ENCODE assay signal across 1 cellular context in the genomic region with DNA sequence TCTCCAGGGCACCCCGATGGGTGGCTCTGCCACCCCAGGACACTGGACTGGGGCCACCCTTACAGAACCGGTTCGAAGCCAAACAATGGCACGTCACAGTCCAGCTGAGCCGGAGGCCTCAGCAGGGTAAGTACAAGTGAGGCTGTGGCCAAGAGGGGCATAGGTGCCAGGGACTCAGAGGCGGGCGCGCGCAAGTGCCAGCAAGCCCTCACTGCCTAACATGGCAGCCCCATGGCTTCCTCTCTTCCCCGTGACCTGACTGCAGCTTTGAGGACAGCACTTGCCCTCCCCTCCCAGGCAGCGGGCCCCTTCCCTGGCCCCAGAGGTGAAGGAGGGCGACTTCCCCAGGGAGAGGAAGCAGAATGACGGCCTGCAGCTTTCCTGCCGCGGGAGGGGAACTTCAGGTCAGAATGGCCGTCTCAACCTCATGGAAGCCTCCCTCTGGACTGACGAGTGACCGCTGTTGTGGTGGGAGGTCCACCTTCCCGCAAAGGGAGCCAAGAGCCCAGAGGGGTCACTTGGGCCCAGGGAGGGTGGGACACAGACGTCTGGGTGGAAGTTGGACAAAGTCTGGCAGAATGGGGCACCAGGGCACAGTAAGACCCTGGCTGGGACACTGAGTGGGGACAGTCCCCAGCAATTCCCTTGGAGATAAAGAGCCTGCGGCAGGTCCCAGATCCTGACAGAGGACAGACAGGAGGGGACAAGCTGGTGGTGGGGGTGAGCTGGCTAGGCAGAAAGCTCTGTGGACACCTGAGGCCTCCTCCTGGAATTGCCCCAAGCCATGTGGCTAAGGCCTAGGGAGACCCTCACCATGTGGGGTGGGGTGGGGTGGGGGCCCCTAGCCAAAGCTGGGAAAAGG.
TF ChIP-seq lines count a peak whose summit lies in the region.

No MANE protein-coding gene starts in this region.

TF ChIP-seq in HepG2, 621 proteins besides CTCF, POLR2A, EP300 and RAD21 (continued from another document and continues in another):
- TF ChIP-seq SRF (IDR thresholded peaks at IDR 0.05; ENCODE audit: low read depth, low read length) (no peak), ZNF557 (CRISPR knock-in tag; IDR thresholded peaks at IDR 0.05) (no peak), GABPB1 (CRISPR knock-in tag; IDR thresholded peaks at IDR 0.05) (peak; percentile 19; the same call in 1 of the 2 replicates), RXRB (CRISPR knock-in tag; IDR thresholded peaks at IDR 0.05; ENCODE audit: borderline replicate concordance) (peak; percentile 25; the same call in 1 of the 2 replicates), IKZF4 (CRISPR knock-in tag; IDR thresholded peaks at IDR 0.05; ENCODE audit: borderline replicate concordance, low read depth, not compliant biosample characterization) (no peak), NR2F1 (CRISPR knock-in tag; IDR thresholded peaks at IDR 0.05) (peak in 1 of 2 experiments; percentile 52; a peak in 1 of 4 replicates), DNMT1 (CRISPR knock-in tag; IDR thresholded peaks at IDR 0.05) (0 out of 2 replicates have a peak, but pooled peaks have one; percentile 87), ZMYM3 (CRISPR knock-in tag; IDR thresholded peaks at IDR 0.05) (peak; percentile 59; the same call in 1 of the 2 replicates), MEIS1 (CRISPR knock-in tag; IDR thresholded peaks at IDR 0.05; ENCODE audit: borderline replicate concordance) (0 out of 2 replicates have a peak, but pooled peaks have one; percentile 31), MTF1 (CRISPR knock-in tag; IDR thresholded peaks at IDR 0.05) (no peak), ZNF350 (CRISPR knock-in tag; IDR thresholded peaks at IDR 0.05; ENCODE audit: borderline replicate concordance, low read depth) (no peak), HNF4G (IDR thresholded peaks at IDR 0.05; ENCODE audit: borderline replicate concordance, low read depth, low read length) (no peak), HNF4G (CRISPR knock-in tag; IDR thresholded peaks at IDR 0.05; ENCODE audit: borderline replicate concordance, low read depth) (no peak), SSRP1 (CRISPR knock-in tag; IDR thresholded peaks at IDR 0.05) (no peak), XRCC5 (optimal IDR thresholded peaks at IDR 0.05; ENCODE audit: low read length) (no peak), MZF1 (CRISPR knock-in tag; IDR thresholded peaks at IDR 0.05; ENCODE audit: borderline replicate concordance) (no peak), ZNF816 (CRISPR knock-in tag; IDR thresholded peaks at IDR 0.05; ENCODE audit: borderline replicate concordance) (no peak), POLR2AphosphoS2 (IDR thresholded peaks at IDR 0.05; ENCODE audit: low read depth, low read length) (no peak), HNF4A (CRISPR knock-in tag; IDR thresholded peaks at IDR 0.05) (no peak), ZNF556 (CRISPR knock-in tag; IDR thresholded peaks at IDR 0.05; ENCODE audit: borderline replicate concordance) (peak; percentile 91), ZNF354B (CRISPR knock-in tag; IDR thresholded peaks at IDR 0.05) (no peak), ZNF572 (CRISPR knock-in tag; IDR thresholded peaks at IDR 0.05) (peak; percentile 98), ZNF121 (CRISPR knock-in tag; IDR thresholded peaks at IDR 0.05) (no peak), AGO2 (optimal IDR thresholded peaks at IDR 0.05; ENCODE audit: low read depth, low read length) (peak; percentile 51), TAF1 (CRISPR knock-in tag; IDR thresholded peaks at IDR 0.05) (0 out of 2 replicates have a peak, but pooled peaks have one; percentile 19), YY1 (IDR thresholded peaks at IDR 0.05; ENCODE audit: insufficient read depth, insufficient replicate concordance, low read depth, low read length) (peak; percentile 20), SP1 (IDR thresholded peaks at IDR 0.05) (no peak), SP1 (CRISPR knock-in tag; IDR thresholded peaks at IDR 0.05) (no peak), ZNF207 (IDR thresholded peaks at IDR 0.05; ENCODE audit: borderline replicate concordance) (no peak), ZNF850 (CRISPR knock-in tag; conservative IDR thresholded peaks at IDR 0.05) (0 out of 2 replicates have a peak, but pooled peaks have one; percentile 66), KDM5B (CRISPR knock-in tag; IDR thresholded peaks at IDR 0.05; ENCODE audit: borderline replicate concordance) (no peak), ZNF205 (CRISPR knock-in tag; IDR thresholded peaks at IDR 0.05) (no peak), ARNT2 (CRISPR knock-in tag; IDR thresholded peaks at IDR 0.05; ENCODE audit: low read depth) (peak; percentile 40; the same call in 1 of the 2 replicates), SALL1 (CRISPR knock-in tag; IDR thresholded peaks at IDR 0.05) (no peak), ETV5 (CRISPR knock-in tag; IDR thresholded peaks at IDR 0.05; ENCODE audit: borderline replicate concordance) (peak; percentile 13; the same call in 1 of the 2 replicates), SETDB1 (CRISPR knock-in tag; IDR thresholded peaks at IDR 0.05; ENCODE audit: borderline replicate concordance) (peak; percentile 82; the same call in 1 of the 2 replicates)
- TF ChIP-seq, protein P1, sequence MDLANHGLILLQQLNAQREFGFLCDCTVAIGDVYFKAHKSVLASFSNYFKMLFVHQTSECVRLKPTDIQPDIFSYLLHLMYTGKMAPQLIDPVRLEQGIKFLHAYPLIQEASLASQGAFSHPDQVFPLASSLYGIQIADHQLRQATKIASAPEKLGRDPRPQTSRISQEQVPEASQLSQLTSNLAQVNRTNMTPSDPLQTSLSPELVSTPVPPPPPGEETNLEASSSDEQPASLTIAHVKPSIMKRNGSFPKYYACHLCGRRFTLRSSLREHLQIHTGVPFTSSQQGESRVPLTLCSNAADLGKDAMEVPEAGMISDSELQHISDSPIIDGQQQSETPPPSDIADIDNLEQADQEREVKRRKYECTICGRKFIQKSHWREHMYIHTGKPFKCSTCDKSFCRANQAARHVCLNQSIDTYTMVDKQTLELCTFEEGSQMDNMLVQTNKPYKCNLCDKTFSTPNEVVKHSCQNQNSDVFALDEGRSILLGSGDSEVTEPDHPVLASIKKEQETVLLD (CRISPR knock-in tag; IDR thresholded peaks at IDR 0.05; ENCODE audit: low read depth) = no peak
- TF ChIP-seq, protein P2, sequence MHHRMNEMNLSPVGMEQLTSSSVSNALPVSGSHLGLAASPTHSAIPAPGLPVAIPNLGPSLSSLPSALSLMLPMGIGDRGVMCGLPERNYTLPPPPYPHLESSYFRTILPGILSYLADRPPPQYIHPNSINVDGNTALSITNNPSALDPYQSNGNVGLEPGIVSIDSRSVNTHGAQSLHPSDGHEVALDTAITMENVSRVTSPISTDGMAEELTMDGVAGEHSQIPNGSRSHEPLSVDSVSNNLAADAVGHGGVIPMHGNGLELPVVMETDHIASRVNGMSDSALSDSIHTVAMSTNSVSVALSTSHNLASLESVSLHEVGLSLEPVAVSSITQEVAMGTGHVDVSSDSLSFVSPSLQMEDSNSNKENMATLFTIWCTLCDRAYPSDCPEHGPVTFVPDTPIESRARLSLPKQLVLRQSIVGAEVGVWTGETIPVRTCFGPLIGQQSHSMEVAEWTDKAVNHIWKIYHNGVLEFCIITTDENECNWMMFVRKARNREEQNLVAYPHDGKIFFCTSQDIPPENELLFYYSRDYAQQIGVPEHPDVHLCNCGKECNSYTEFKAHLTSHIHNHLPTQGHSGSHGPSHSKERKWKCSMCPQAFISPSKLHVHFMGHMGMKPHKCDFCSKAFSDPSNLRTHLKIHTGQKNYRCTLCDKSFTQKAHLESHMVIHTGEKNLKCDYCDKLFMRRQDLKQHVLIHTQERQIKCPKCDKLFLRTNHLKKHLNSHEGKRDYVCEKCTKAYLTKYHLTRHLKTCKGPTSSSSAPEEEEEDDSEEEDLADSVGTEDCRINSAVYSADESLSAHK (CRISPR knock-in tag; IDR thresholded peaks at IDR 0.05; ENCODE audit: borderline replicate concordance) = no peak
- TF ChIP-seq, protein P3, sequence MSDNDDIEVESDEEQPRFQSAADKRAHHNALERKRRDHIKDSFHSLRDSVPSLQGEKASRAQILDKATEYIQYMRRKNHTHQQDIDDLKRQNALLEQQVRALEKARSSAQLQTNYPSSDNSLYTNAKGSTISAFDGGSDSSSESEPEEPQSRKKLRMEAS (IDR thresholded peaks at IDR 0.05) = peak; percentile 26; the same call in 1 of the 2 replicates
- TF ChIP-seq, protein P4, sequence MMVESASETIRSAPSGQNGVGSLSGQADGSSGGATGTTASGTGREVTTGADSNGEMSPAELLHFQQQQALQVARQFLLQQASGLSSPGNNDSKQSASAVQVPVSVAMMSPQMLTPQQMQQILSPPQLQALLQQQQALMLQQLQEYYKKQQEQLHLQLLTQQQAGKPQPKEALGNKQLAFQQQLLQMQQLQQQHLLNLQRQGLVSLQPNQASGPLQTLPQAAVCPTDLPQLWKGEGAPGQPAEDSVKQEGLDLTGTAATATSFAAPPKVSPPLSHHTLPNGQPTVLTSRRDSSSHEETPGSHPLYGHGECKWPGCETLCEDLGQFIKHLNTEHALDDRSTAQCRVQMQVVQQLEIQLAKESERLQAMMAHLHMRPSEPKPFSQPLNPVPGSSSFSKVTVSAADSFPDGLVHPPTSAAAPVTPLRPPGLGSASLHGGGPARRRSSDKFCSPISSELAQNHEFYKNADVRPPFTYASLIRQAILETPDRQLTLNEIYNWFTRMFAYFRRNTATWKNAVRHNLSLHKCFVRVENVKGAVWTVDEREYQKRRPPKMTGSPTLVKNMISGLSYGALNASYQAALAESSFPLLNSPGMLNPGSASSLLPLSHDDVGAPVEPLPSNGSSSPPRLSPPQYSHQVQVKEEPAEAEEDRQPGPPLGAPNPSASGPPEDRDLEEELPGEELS (CRISPR knock-in tag; IDR thresholded peaks at IDR 0.05) = no peak
- TF ChIP-seq, protein P5, sequence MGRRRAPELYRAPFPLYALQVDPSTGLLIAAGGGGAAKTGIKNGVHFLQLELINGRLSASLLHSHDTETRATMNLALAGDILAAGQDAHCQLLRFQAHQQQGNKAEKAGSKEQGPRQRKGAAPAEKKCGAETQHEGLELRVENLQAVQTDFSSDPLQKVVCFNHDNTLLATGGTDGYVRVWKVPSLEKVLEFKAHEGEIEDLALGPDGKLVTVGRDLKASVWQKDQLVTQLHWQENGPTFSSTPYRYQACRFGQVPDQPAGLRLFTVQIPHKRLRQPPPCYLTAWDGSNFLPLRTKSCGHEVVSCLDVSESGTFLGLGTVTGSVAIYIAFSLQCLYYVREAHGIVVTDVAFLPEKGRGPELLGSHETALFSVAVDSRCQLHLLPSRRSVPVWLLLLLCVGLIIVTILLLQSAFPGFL (CRISPR knock-in tag; IDR thresholded peaks at IDR 0.05) = no peak
- TF ChIP-seq, protein P6, sequence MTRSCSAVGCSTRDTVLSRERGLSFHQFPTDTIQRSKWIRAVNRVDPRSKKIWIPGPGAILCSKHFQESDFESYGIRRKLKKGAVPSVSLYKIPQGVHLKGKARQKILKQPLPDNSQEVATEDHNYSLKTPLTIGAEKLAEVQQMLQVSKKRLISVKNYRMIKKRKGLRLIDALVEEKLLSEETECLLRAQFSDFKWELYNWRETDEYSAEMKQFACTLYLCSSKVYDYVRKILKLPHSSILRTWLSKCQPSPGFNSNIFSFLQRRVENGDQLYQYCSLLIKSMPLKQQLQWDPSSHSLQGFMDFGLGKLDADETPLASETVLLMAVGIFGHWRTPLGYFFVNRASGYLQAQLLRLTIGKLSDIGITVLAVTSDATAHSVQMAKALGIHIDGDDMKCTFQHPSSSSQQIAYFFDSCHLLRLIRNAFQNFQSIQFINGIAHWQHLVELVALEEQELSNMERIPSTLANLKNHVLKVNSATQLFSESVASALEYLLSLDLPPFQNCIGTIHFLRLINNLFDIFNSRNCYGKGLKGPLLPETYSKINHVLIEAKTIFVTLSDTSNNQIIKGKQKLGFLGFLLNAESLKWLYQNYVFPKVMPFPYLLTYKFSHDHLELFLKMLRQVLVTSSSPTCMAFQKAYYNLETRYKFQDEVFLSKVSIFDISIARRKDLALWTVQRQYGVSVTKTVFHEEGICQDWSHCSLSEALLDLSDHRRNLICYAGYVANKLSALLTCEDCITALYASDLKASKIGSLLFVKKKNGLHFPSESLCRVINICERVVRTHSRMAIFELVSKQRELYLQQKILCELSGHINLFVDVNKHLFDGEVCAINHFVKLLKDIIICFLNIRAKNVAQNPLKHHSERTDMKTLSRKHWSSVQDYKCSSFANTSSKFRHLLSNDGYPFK (CRISPR knock-in tag; IDR thresholded peaks at IDR 0.05; ENCODE audit: borderline replicate concordance) = 0 out of 2 replicates have a peak, but pooled peaks have one; percentile 34
- TF ChIP-seq, protein P7, sequence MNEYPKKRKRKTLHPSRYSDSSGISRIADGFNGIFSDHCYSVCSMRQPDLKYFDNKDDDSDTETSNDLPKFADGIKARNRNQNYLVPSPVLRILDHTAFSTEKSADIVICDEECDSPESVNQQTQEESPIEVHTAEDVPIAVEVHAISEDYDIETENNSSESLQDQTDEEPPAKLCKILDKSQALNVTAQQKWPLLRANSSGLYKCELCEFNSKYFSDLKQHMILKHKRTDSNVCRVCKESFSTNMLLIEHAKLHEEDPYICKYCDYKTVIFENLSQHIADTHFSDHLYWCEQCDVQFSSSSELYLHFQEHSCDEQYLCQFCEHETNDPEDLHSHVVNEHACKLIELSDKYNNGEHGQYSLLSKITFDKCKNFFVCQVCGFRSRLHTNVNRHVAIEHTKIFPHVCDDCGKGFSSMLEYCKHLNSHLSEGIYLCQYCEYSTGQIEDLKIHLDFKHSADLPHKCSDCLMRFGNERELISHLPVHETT (CRISPR knock-in tag; conservative IDR thresholded peaks at IDR 0.05) = 0 out of 2 replicates have a peak, but pooled peaks have one; percentile 12
- TF ChIP-seq, protein P8, sequence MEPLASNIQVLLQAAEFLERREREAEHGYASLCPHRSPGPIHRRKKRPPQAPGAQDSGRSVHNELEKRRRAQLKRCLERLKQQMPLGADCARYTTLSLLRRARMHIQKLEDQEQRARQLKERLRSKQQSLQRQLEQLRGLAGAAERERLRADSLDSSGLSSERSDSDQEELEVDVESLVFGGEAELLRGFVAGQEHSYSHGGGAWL (CRISPR knock-in tag; IDR thresholded peaks at IDR 0.05) = 0 out of 2 replicates have a peak, but pooled peaks have one; percentile 18
- TF ChIP-seq, protein P9, sequence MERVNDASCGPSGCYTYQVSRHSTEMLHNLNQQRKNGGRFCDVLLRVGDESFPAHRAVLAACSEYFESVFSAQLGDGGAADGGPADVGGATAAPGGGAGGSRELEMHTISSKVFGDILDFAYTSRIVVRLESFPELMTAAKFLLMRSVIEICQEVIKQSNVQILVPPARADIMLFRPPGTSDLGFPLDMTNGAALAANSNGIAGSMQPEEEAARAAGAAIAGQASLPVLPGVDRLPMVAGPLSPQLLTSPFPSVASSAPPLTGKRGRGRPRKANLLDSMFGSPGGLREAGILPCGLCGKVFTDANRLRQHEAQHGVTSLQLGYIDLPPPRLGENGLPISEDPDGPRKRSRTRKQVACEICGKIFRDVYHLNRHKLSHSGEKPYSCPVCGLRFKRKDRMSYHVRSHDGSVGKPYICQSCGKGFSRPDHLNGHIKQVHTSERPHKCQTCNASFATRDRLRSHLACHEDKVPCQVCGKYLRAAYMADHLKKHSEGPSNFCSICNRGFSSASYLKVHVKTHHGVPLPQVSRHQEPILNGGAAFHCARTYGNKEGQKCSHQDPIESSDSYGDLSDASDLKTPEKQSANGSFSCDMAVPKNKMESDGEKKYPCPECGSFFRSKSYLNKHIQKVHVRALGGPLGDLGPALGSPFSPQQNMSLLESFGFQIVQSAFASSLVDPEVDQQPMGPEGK (CRISPR knock-in tag; IDR thresholded peaks at IDR 0.05) = peak; percentile 37; the same call in 1 of the 2 replicates
- TF ChIP-seq, protein P10, sequence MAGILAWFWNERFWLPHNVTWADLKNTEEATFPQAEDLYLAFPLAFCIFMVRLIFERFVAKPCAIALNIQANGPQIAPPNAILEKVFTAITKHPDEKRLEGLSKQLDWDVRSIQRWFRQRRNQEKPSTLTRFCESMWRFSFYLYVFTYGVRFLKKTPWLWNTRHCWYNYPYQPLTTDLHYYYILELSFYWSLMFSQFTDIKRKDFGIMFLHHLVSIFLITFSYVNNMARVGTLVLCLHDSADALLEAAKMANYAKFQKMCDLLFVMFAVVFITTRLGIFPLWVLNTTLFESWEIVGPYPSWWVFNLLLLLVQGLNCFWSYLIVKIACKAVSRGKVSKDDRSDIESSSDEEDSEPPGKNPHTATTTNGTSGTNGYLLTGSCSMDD (CRISPR knock-in tag; IDR thresholded peaks at IDR 0.05) = no peak
